In genomic region chr7:144391823-144392255, GRCh38 we compare ENCODE assay signal across 7 cellular contexts. TPM values are rescaled to one million over a fixed set of nuclear protein-coding genes. Genes with fewer than 3 reads are reported as not detected.
DNase-seq lines count a peak whose midpoint lies in the region; ATAC-seq and TF ChIP-seq lines count a peak whose summit lies in the region.

No MANE protein-coding gene starts in this region.

- TF ChIP-seq CTCF in DOHH2 (IDR thresholded peaks at IDR 0.05; ENCODE audit: low read depth, low read length, poor library complexity, severe bottlenecking) (peak; percentile 76), thoracic aorta (IDR thresholded peaks at IDR 0.05) (peak; percentile 73)

- no peaks in the 10 kb centered on the region for H3K27me3 ChIP-seq in DOHH2 (ENCODE audit: control insufficient read depth, low read length)
- no peaks in the 10 kb centered on the region for H3K27me3 ChIP-seq in thoracic aorta (replicated peaks; ENCODE audit: insufficient read depth)

- H3K79me2 ChIP-seq in DOHH2 (ENCODE audit: control insufficient read depth, low read length) = no peaks in the 10 kb centered on the region

- H3K9me3 ChIP-seq in DOHH2 (ENCODE audit: control insufficient read depth, insufficient read depth, low read length) = no peaks in the 10 kb centered on the region
- no peaks in the 10 kb centered on the region for H3K9me3 ChIP-seq in thoracic aorta

- H3K36me3 ChIP-seq in DOHH2 (ENCODE audit: control insufficient read depth, low read length) (no peaks in the 10 kb centered on the region), thoracic aorta (no peaks in the 10 kb centered on the region)

- H3F3A ChIP-seq in DOHH2 (ENCODE audit: control insufficient read depth, insufficient read depth) = no peaks in the 10 kb centered on the region

- DNase-seq in GM19240 (ENCODE audit: insufficient read length, low spot score) (peak; percentile 41), OCI-M2 (lab: John Stamatoyannopoulos, UW; ENCODE audit: unreplicated experiment) (peak; percentile 17), cerebellar cortex (ENCODE audit: low spot score) (peak; percentile 63), left kidney (ENCODE audit: low read depth, low spot score) (peak; percentile 81), thoracic aorta (ENCODE audit: low spot score) (no peak)

- H3K4me1 ChIP-seq in DOHH2 (ENCODE audit: control insufficient read depth, low read length) (no peaks in the 10 kb centered on the region), thoracic aorta (ENCODE audit: control insufficient read depth in 1 of 2, low read depth in 2 of 2) (no peaks in the 10 kb centered on the region)

- H3K4me2 ChIP-seq in DOHH2 (ENCODE audit: low read length) = no peak overlapping the region

- H3K9me2 ChIP-seq in DOHH2 (replicated peaks; ENCODE audit: control insufficient read depth, low read length) = no peaks in the 10 kb centered on the region

- H4K20me1 ChIP-seq in DOHH2 (ENCODE audit: control insufficient read depth, insufficient read depth, low read depth, low read length) = no peaks in the 10 kb centered on the region

- H3K4me3 ChIP-seq in DOHH2 (ENCODE audit: low read length) (no peak overlapping the region), thoracic aorta (peak overlapping the region; percentile 35)

- peak; percentile 82 for ATAC-seq in HG03442 (IDR thresholded peaks at IDR 0.05; ENCODE audit: unreplicated experiment)
- no peak for ATAC-seq in thoracic aorta (ENCODE audit: insufficient number of reproducible peaks, low FRiP score, low read depth)

- H3K27ac ChIP-seq in DOHH2 (ENCODE audit: low read depth, low read length) = no peak overlapping the region
- H3K27ac ChIP-seq in thoracic aorta = no peak overlapping the region

RNA-seq across cellular contexts. Expression of gene NOBOX, which starts 11.7 kb away (rescaled TPM):
- total RNA-seq in thoracic aorta = not detected

RNA-seq across cellular contexts. Expression of gene ARHGEF5, which starts 36.6 kb away (rescaled TPM):
- total RNA-seq in thoracic aorta = 10 to 100 TPM in 1 of 2 donors, 1 to 10 TPM in 1; 6.8 to 10.4 TPM
